In genomic region chr3:55896155-55896554, GRCh38 we compare ENCODE assay signal across 20 cellular contexts.
"Had no signal": no experiment of that assay in that cellular context is flagged by ENCODE, and none has a peak within 500 bp of the region (broad histone marks: within the 10 kb centered on the region; RNA-seq: fewer than 3 reads in every experiment).

No MANE protein-coding gene starts in this region.

- H3K4me1 Mint-ChIP-seq: activated CD8-positive, alpha-beta memory T cell treated with anti-CD3 and anti-CD28 coated beads, Interleukin-2, amount 10 ng/mL, durations not matched to agents 7 days and 5 days had no signal

- H3K27ac Mint-ChIP-seq: activated CD8-positive, alpha-beta memory T cell treated with anti-CD3 and anti-CD28 coated beads, Interleukin-2, amount 10 ng/mL, durations not matched to agents 7 days and 5 days; activated naive CD8-positive, alpha-beta T cell; stimulated activated naive CD8-positive, alpha-beta T cell treated with anti-CD3 and anti-CD28 coated beads, Interleukin-15, Interleukin-2, amounts not matched to agents 100 ng/mL and 50 ng/mL, for 24 hours had no signal

- H3K27ac ChIP-seq: gastrocnemius medialis, heart left ventricle, left lung, pancreas, right lobe of liver, thoracic aorta, upper lobe of left lung, WERI-Rb-1 had no signal

- H3K27me3 ChIP-seq: gastrocnemius medialis, left lung, pancreas, right lobe of liver, upper lobe of left lung had no signal

- H3K9me3 Mint-ChIP-seq: neural crest cell had no signal

- H3K36me3 ChIP-seq: gastrocnemius medialis, heart left ventricle, left lung, pancreas, right lobe of liver, thoracic aorta, upper lobe of left lung, WERI-Rb-1 had no signal

- H3K9me3 ChIP-seq: gastrocnemius medialis, heart left ventricle, left lung, pancreas, right lobe of liver, thoracic aorta, upper lobe of left lung had no signal

- H3K4me3 ChIP-seq: gastrocnemius medialis, heart left ventricle, left lung, pancreas, right lobe of liver, thoracic aorta, upper lobe of left lung had no signal

- ATAC-seq: activated CD8-positive, alpha-beta memory T cell treated with anti-CD3 and anti-CD28 coated beads, Interleukin-2, amount 10 ng/mL, durations not matched to agents 7 days and 5 days; gastrocnemius medialis; heart left ventricle; left lung; right lobe of liver had no signal

- DNase-seq: activated CD4-positive, alpha-beta T cell treated with anti-CD3 and anti-CD28 coated beads, Interleukin-2, amount 50 U/mL, for 48 hours; activated CD8-positive, alpha-beta memory T cell treated with anti-CD3 and anti-CD28 coated beads, Interleukin-2, amount 10 ng/mL, durations not matched to agents 7 days and 5 days; cerebellar nuclear complex; effector CD4-positive, alpha-beta T cell; gastrocnemius medialis; heart left ventricle; left lung; mammary epithelial cell; pancreas; right lobe of liver; small intestine; stimulated activated CD4-positive, alpha-beta T cell treated with anti-CD3 and anti-CD28 coated beads, Interleukin-15, amount 100 ng/mL, for 24 hours; stimulated activated CD4-positive, alpha-beta T cell treated with anti-CD3 and anti-CD28 coated beads, Interleukin-2, amount 100 ng/mL, for 48 hours; T-helper 2 cell; upper lobe of left lung; WERI-Rb-1 had no signal

- H3K4me3 Mint-ChIP-seq: activated CD8-positive, alpha-beta memory T cell treated with anti-CD3 and anti-CD28 coated beads, Interleukin-2, amount 10 ng/mL, durations not matched to agents 7 days and 5 days; activated naive CD8-positive, alpha-beta T cell; neural crest cell; stimulated activated naive CD8-positive, alpha-beta T cell treated with anti-CD3 and anti-CD28 coated beads, Interleukin-15, Interleukin-2, amounts not matched to agents 100 ng/mL and 50 ng/mL, for 24 hours had no signal

- H3K36me3 Mint-ChIP-seq: activated CD8-positive, alpha-beta memory T cell treated with anti-CD3 and anti-CD28 coated beads, Interleukin-2, amount 10 ng/mL, durations not matched to agents 7 days and 5 days; activated naive CD8-positive, alpha-beta T cell had no signal

- H3K4me1 ChIP-seq: gastrocnemius medialis, heart left ventricle, left lung, pancreas, right lobe of liver had no signal

- H3K27me3 Mint-ChIP-seq: activated CD8-positive, alpha-beta memory T cell treated with anti-CD3 and anti-CD28 coated beads, Interleukin-2, amount 10 ng/mL, durations not matched to agents 7 days and 5 days had no signal
